Comparison of ENCODE assay signal across 5 cellular contexts in genomic region chr2:205833874-205834273, GRCh38.
"Had no signal": no experiment of that assay in that cellular context is flagged by ENCODE, and none has a peak within 500 bp of the region (broad histone marks: within the 10 kb centered on the region; RNA-seq: fewer than 3 reads in every experiment).

No MANE protein-coding gene starts in this region.

- DNase-seq: H9, HCEC 1CT, IMR-90 had no signal

- H3K4me2 ChIP-seq: GM23338 had no signal

- ATAC-seq: GM23338, K562 had no signal

- H3K4me3 ChIP-seq: GM23338, K562 had no signal

- H2AFZ ChIP-seq: GM23338 had no signal
